Comparison of ENCODE assay signal across 1 cellular context in the genomic region with DNA sequence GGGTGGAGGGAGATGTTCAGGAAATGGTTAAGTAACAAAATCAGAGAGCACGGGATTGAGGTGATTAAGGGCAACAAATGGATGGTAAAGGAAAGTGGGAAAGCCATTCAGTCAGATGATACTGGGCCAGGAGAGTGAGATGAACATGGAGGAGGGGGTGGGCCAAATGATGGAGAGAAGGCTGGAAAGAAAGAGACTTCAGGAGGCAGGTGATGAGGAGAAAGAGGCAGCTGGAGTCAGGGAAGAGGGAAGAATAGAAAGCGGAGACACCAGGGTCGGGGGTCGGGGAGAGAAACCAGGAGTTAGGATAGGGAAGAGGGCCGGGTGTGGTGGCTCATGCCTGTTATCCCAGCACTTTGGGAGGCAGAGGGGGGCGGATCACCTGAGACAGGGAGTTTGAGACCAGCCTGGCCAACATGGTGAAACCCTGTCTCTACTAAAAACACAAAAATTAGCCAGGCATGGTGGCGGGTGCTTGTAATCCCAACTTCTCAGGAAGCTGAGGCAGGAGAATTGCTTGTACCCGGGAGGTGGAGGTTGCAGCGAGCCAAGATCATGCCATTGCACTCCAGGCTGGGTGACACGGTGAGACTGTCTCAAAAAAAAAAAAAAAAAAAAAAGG.
TF ChIP-seq lines count a peak whose summit lies in the region.

No MANE protein-coding gene starts in this region.

TF ChIP-seq in HepG2, 621 proteins besides CTCF, POLR2A, EP300 and RAD21:
- TF ChIP-seq ZNF121 (CRISPR knock-in tag; IDR thresholded peaks at IDR 0.05) (no peak), ZNF740 (CRISPR knock-in tag; IDR thresholded peaks at IDR 0.05) (no peak), THAP9 (CRISPR knock-in tag; IDR thresholded peaks at IDR 0.05; ENCODE audit: borderline replicate concordance) (0 out of 2 replicates have a peak, but pooled peaks have one; percentile 9), ZNF652 (CRISPR knock-in tag; IDR thresholded peaks at IDR 0.05; ENCODE audit: borderline replicate concordance, low read depth) (peak; percentile 27; the same call in 1 of the 2 replicates), ZNF766 (CRISPR knock-in tag; IDR thresholded peaks at IDR 0.05; ENCODE audit: borderline replicate concordance) (no peak)
- TF ChIP-seq, protein P1, sequence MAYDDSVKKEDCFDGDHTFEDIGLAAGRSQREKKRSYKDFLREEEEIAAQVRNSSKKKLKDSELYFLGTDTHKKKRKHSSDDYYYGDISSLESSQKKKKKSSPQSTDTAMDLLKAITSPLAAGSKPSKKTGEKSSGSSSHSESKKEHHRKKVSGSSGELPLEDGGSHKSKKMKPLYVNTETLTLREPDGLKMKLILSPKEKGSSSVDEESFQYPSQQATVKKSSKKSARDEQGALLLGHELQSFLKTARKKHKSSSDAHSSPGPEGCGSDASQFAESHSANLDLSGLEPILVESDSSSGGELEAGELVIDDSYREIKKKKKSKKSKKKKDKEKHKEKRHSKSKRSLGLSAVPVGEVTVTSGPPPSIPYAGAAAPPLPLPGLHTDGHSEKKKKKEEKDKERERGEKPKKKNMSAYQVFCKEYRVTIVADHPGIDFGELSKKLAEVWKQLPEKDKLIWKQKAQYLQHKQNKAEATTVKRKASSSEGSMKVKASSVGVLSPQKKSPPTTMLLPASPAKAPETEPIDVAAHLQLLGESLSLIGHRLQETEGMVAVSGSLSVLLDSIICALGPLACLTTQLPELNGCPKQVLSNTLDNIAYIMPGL (CRISPR knock-in tag; IDR thresholded peaks at IDR 0.05; ENCODE audit: borderline replicate concordance in 1 of 2, low read depth in 1 of 2) = 0 out of 4 replicates have a peak, but pooled peaks of 1 of the 2 experiments have one; percentile 12
- TF ChIP-seq, protein P2, sequence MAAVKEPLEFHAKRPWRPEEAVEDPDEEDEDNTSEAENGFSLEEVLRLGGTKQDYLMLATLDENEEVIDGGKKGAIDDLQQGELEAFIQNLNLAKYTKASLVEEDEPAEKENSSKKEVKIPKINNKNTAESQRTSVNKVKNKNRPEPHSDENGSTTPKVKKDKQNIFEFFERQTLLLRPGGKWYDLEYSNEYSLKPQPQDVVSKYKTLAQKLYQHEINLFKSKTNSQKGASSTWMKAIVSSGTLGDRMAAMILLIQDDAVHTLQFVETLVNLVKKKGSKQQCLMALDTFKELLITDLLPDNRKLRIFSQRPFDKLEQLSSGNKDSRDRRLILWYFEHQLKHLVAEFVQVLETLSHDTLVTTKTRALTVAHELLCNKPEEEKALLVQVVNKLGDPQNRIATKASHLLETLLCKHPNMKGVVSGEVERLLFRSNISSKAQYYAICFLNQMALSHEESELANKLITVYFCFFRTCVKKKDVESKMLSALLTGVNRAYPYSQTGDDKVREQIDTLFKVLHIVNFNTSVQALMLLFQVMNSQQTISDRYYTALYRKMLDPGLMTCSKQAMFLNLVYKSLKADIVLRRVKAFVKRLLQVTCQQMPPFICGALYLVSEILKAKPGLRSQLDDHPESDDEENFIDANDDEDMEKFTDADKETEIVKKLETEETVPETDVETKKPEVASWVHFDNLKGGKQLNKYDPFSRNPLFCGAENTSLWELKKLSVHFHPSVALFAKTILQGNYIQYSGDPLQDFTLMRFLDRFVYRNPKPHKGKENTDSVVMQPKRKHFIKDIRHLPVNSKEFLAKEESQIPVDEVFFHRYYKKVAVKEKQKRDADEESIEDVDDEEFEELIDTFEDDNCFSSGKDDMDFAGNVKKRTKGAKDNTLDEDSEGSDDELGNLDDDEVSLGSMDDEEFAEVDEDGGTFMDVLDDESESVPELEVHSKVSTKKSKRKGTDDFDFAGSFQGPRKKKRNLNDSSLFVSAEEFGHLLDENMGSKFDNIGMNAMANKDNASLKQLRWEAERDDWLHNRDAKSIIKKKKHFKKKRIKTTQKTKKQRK (IDR thresholded peaks at IDR 0.05; ENCODE audit: low read length) = no peak
